34 cellular contexts compared by ENCODE assay signal in the genomic region with DNA sequence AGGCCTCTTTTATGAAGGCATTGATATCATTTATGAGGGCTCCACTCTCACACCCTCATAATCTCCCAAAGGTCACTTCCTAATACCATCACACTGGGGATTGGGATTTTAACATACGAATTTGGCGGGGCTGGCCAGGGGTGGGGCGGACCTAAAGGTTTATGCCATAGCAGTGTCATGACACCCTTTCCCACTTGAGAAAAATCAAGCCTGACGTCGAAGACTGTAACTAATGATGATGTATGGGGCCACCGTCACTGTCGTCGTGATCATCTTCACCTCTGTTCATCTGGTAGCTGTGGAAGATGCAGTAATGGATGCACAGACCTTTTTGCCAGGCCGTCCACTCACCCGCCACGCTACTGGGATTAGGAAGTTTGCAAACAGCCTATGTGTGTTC.
"Had no signal": no experiment of that assay in that cellular context is flagged by ENCODE, and none has a peak within 500 bp of the region (broad histone marks: within the 10 kb centered on the region; RNA-seq: fewer than 3 reads in every experiment).

No MANE protein-coding gene starts in this region.

- FAIRE-seq: astrocyte, TTC549 had no signal

- H3K4me3 ChIP-seq: adrenal gland, body of pancreas, breast epithelium had no signal

- H3K27me3 ChIP-seq: adrenal gland, body of pancreas, brain microvascular endothelial cell, breast epithelium had no signal

- DNase-seq: activated B cell treated with CpG ODN at 0.5 μM for 24 hours; activated CD4-positive, alpha-beta memory T cell treated with anti-CD3 and anti-CD28 coated beads for 36 hours; activated CD4-positive, alpha-beta T cell treated with anti-CD3 and anti-CD28 coated beads for 4 hours; activated CD4-positive, alpha-beta T cell treated with anti-CD3 and anti-CD28 coated beads, Interleukin-2, amount 10 ng/mL, durations not matched to agents 24 days and 14 days; activated CD4-positive, alpha-beta T cell treated with anti-CD3 and anti-CD28 coated beads, Interleukin-2, amount 50 U/mL, for 1 hour; activated CD4-positive, alpha-beta T cell treated with anti-CD3 and anti-CD28 coated beads, Interleukin-2, amount 50 U/mL, for 4 hours; activated CD4-positive, CD25-positive, alpha-beta regulatory T cell treated with anti-CD3 and anti-CD28 coated beads, Interleukin-2, amount 50 U/mL, for 72 hours; activated CD8-positive, alpha-beta memory T cell treated with anti-CD3 and anti-CD28 coated beads, Interleukin-2, amount 50 U/mL, for 4 hours; activated CD8-positive, alpha-beta T cell treated with anti-CD3 and anti-CD28 coated beads for 36 hours; activated effector memory CD4-positive, alpha-beta T cell treated with anti-CD3 and anti-CD28 coated beads, Interleukin-2, amount 50 U/mL, for 16 hours; activated gamma-delta T cell treated with Interleukin-2 at 50 U/mL for 16 hours; activated naive CD4-positive, alpha-beta T cell; activated naive CD4-positive, alpha-beta T cell treated with anti-CD3 and anti-CD28 coated beads for 36 hours; activated naive CD4-positive, alpha-beta T cell treated with anti-CD3 and anti-CD28 coated beads, Interleukin-2, amount 50 U/mL, for 16 hours; activated naive CD8-positive, alpha-beta T cell treated with anti-CD3 and anti-CD28 coated beads for 36 hours; activated T-cell treated with anti-CD3 and anti-CD28 coated beads for 4 hours; activated T-cell treated with anti-CD3 and anti-CD28 coated beads, Interleukin-2, amount 50 U/mL, for 1 hour; activated T-cell treated with anti-CD3 and anti-CD28 coated beads, Interleukin-2, amount 50 U/mL, for 4 hours; activated T-cell treated with anti-CD3 and anti-CD28 coated beads, Interleukin-2, amount 50 U/mL, for 72 hours; amniotic stem cell; aorta; body of pancreas; brain microvascular endothelial cell; central memory CD4-positive, alpha-beta T cell; T-helper 1 cell; T-helper 2 cell; T-helper 9 cell had no signal

- H3K36me3 ChIP-seq: adrenal gland, brain microvascular endothelial cell, breast epithelium had no signal

- H3K4me1 ChIP-seq: adrenal gland, body of pancreas, breast epithelium had no signal

- H3K9me3 ChIP-seq: adrenal gland, body of pancreas, breast epithelium had no signal

- H3K27ac ChIP-seq: adrenal gland, body of pancreas, brain microvascular endothelial cell, breast epithelium, VCaP had no signal

- ATAC-seq: activated CD8-positive, alpha-beta T cell treated with anti-CD3 and anti-CD28 coated beads for 36 hours; activated naive CD4-positive, alpha-beta T cell treated with anti-CD3 and anti-CD28 coated beads, Interleukin-2, amount 50 U/mL, for 72 hours; activated T-cell treated with anti-CD3 and anti-CD28 coated beads, Interleukin-2, amount 50 U/mL, for 4 hours; activated T-cell treated with anti-CD3 and anti-CD28 coated beads, Interleukin-2, amount 50 U/mL, for 72 hours; activated T-helper 17 cell treated with anti-CD3 and anti-CD28 coated beads, Interleukin-2, amount 50 U/mL, for 72 hours; body of pancreas had no signal
